In the genomic region with DNA sequence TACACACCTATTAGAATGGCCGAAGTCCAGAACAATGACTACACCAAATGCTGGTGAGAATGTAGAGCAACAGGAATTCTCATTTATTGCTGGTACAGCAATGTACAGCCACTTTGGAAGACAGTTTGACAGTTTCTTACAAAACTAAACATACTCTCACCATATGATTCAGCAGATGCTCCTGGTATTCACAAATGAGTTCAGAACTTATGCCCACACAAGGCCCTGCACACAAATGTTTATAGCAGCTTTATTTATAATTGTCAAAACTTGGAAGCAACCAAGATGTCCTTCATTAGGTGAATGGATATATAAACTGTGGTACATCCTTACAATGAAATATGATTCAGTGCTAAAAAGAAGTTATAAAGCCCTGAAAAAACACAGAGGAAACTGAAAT, we compare ENCODE assay signal across 6 cellular contexts. TPM values are rescaled to one million over a fixed set of nuclear protein-coding genes. Genes with fewer than 3 reads are reported as not detected.
"Had no signal": no experiment of that assay in that cellular context is flagged by ENCODE, and none has a peak within 500 bp of the region (broad histone marks: within the 10 kb centered on the region; RNA-seq: fewer than 3 reads in every experiment).

No MANE protein-coding gene starts in this region.

- H3K27me3 Mint-ChIP-seq: IgD-negative memory B cell had no signal

- H3K36me3 Mint-ChIP-seq: IgD-negative memory B cell had no signal

- ATAC-seq: HepG2, K562 had no signal

- H3K27ac ChIP-seq: HL-60 had no signal

- H3K4me3 ChIP-seq: K562 had no signal

- DNase-seq: KBM-7, KG1 had no signal

- H3K4me1 Mint-ChIP-seq: IgD-negative memory B cell had no signal

- H3K9me3 Mint-ChIP-seq: IgD-negative memory B cell had no signal

- H3K27ac Mint-ChIP-seq: IgD-negative memory B cell had no signal

- H3K4me3 Mint-ChIP-seq: IgD-negative memory B cell had no signal

RNA-seq across cellular contexts. Expression of gene PTHLH, which starts 38.3 kb away (rescaled TPM):
- total RNA-seq: HepG2 had no signal
- polyA plus RNA-seq: IgD-negative memory B cell had no signal
